8 cellular contexts compared by ENCODE assay signal in the genomic region with DNA sequence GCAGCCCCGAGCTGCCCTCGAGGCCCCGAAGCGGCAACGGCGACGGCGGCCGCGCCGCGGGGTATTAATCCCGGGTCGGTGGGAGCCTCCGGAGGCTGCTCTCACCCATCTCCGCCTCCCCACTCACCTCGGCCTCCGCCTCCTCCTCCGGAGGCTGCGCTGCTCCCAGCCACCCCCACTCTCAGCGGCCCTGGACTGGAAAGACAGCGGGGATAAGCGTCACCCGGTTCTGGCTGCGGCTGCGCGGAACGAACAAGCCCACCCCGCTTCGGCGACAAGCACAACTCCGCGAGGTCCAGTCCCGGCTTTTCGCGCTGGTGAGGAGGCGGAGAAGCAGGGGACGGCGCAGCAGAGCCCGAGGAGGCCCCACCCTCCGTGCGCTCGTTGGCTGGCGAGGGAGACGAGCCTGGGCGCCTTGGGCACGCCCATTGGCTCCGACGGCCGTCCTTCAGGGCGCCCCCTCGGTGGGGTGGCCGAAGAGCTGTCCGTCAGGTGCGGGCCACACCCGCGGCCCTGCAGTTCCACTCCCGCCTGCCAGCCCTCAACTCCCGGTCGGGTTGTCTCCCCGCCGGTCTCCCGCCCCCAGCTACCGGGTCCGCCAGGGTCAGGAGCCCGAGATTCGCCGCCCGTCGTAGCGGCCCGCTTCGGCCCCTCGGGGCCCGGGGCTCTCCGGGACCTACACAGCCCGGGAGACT. TPM values are rescaled to one million over a fixed set of nuclear protein-coding genes. Genes with fewer than 3 reads are reported as not detected.
A peak's percentile ranks its signal among the peaks of the same experiment; 100 is the strongest.
DNase-seq lines count a peak whose midpoint lies in the region; ATAC-seq and TF ChIP-seq lines count a peak whose summit lies in the region.

A gene (minus strand): TSS at position 327 of the 695 bp plus-strand sequence. CDS start 11,469 bp downstream, outside the sequence.

- no peaks in the 10 kb centered on the region for H3K27me3 Mint-ChIP-seq in T-helper 1 cell treated with Interleukin-12 subunit alpha and Interleukin-12 subunit beta and Interleukin-4 antibody, amounts not matched to agents 30 μg/mL and 1 μg/mL, for 36 hours (ENCODE audit: low read depth)

- H3K4me3 Mint-ChIP-seq in T-helper 1 cell treated with Interleukin-12 subunit alpha and Interleukin-12 subunit beta and Interleukin-4 antibody, amounts not matched to agents 30 μg/mL and 1 μg/mL, for 36 hours = peak within 1 kb of the TSS; percentile 98

- ATAC-seq in HG02870 (IDR thresholded peaks at IDR 0.05; ENCODE audit: unreplicated experiment) = peak; percentile 74

- H3K9me3 ChIP-seq in left ventricle myocardium inferior (replicated peaks) (no peaks in the 10 kb centered on the region), prostate gland (no peaks in the 10 kb centered on the region)

- H3K4me1 ChIP-seq in left ventricle myocardium inferior (peaks cover 44% of the 10 kb centered on the region), prostate gland (replicated peaks) (no peaks in the 10 kb centered on the region), urinary bladder (ENCODE audit: insufficient read depth) (peaks cover 4% of the 10 kb centered on the region)

- intact Hi-C loops in left ventricle myocardium inferior (cut with micrococcal nuclease) = loop anchor here (10.0 kb wide), 1 partner anchor 101 kb away; no protein-coding TSS in a partner anchor
- intact Hi-C loops in prostate gland (cut with DNase I) = loop anchor here (5.0 kb wide), 3 partner anchors 81 to 231 kb away; a partner anchor contains a TSS

- H3K36me3 ChIP-seq in left ventricle myocardium inferior = no peaks in the 10 kb centered on the region
- H3K36me3 ChIP-seq in prostate gland = no peaks in the 10 kb centered on the region
- no peaks in the 10 kb centered on the region for H3K36me3 ChIP-seq in urinary bladder (ENCODE audit: insufficient read depth)

- H3K4me3 ChIP-seq in left ventricle myocardium inferior (peak within 1 kb of the TSS; percentile 85), prostate gland (peak within 1 kb of the TSS; percentile 86 to 90), urinary bladder (ENCODE audit: low read depth, low read length) (peak within 1 kb of the TSS; percentile 80)

- H3K9me3 Mint-ChIP-seq in T-helper 1 cell treated with Interleukin-12 subunit alpha and Interleukin-12 subunit beta and Interleukin-4 antibody, amounts not matched to agents 30 μg/mL and 1 μg/mL, for 36 hours = peaks cover 4% of the 10 kb centered on the region

- H3K27ac ChIP-seq in left ventricle myocardium inferior (replicated peaks) (peak within 1 kb of the TSS; percentile 98), prostate gland (peak within 1 kb of the TSS; percentile 97 to 99), urinary bladder (ENCODE audit: low read depth) (peak within 1 kb of the TSS; percentile 98)

- no peaks in the 10 kb centered on the region for H3K27me3 ChIP-seq in left ventricle myocardium inferior (ENCODE audit: low read depth)
- no peaks in the 10 kb centered on the region for H3K27me3 ChIP-seq in prostate gland (replicated peaks; ENCODE audit: insufficient read depth)

- H3K36me3 Mint-ChIP-seq in T-helper 1 cell treated with Interleukin-12 subunit alpha and Interleukin-12 subunit beta and Interleukin-4 antibody, amounts not matched to agents 30 μg/mL and 1 μg/mL, for 36 hours (ENCODE audit: low read depth) = peaks cover 23% of the 10 kb centered on the region

- peak within 1 kb of the TSS; percentile 99 for H3K27ac Mint-ChIP-seq in T-helper 1 cell treated with Interleukin-12 subunit alpha and Interleukin-12 subunit beta and Interleukin-4 antibody, amounts not matched to agents 30 μg/mL and 1 μg/mL, for 36 hours

- TF ChIP-seq POLR2A in prostate gland (IDR thresholded peaks at IDR 0.05) = peak; percentile 94

- DNase-seq in GM13976 (ENCODE audit: low spot score) (peak; percentile 97), NCI-H1694 (lab: John Stamatoyannopoulos, UW) (peak; percentile 98), amygdala (lab: John Stamatoyannopoulos, UW) (peak; percentile 76 to 100 (median 99)), left ventricle myocardium inferior (peak; percentile 99), prostate gland (ENCODE audit: low spot score) (peak; percentile 99)

- TF ChIP-seq CTCF in GM13976 (IDR thresholded peaks at IDR 0.05; ENCODE audit: borderline replicate concordance, control extremely low read depth, extremely low read depth, insufficient read depth, missing control alignments) = no peak
- no peak for TF ChIP-seq CTCF in left ventricle myocardium inferior (IDR thresholded peaks at IDR 0.05; ENCODE audit: borderline replicate concordance)
- TF ChIP-seq CTCF in prostate gland (IDR thresholded peaks at IDR 0.05) = peak in 3 of 4 experiments; percentile 16 to 48 (median 31)

- in situ Hi-C loops in GM13976 (cut with MboI; ENCODE audit: low sequenced_read_pairs, unreplicated experiment) = loop anchor here (25.0 kb wide), 1 partner anchor 226 kb away; a partner anchor contains a TSS

- WGBS in prostate gland = under 1% methylated on average over 44 of the region's 77 CpGs
- under 1% methylated on average over 77 of the region's 77 CpGs for WGBS in urinary bladder

- peaks cover 30% of the 10 kb centered on the region for H3K4me1 Mint-ChIP-seq in T-helper 1 cell treated with Interleukin-12 subunit alpha and Interleukin-12 subunit beta and Interleukin-4 antibody, amounts not matched to agents 30 μg/mL and 1 μg/mL, for 36 hours (ENCODE audit: low read depth)

RNA-seq across cellular contexts. Expression of the gene that starts here (rescaled TPM):
- total RNA-seq in left ventricle myocardium inferior = 7.5 TPM
- 10 to 100 TPM; 19.6 to 21.5 TPM for total RNA-seq in prostate gland
- total RNA-seq in urinary bladder = 41.0 TPM
- polyA plus RNA-seq in urinary bladder = 9.7 TPM

Comparison
In these comparisons a context has a peak if more than half of its experiments do, and no peak if none do; other contexts are left out.
1. Peak in every context shown above with its lines: DNase-seq, ATAC-seq, H3K4me3 ChIP-seq and H3K27ac ChIP-seq.
2. CTCF ChIP-seq: peak in prostate gland (3 of 4); none in GM13976 (single experiment) and left ventricle myocardium inferior (single experiment).